In genomic region chr14:77406718-77407117, GRCh38 we compare ENCODE assay signal across 1 cellular context.
TF ChIP-seq lines count a peak whose summit lies in the region.

No MANE protein-coding gene starts in this region.

TF ChIP-seq in GM23338, 12 proteins besides CTCF, POLR2A, EP300 and RAD21:
- TF ChIP-seq POLR2AphosphoS5 (IDR thresholded peaks at IDR 0.05; ENCODE audit: low read depth) (no peak), ZNF462 (CRISPR knock-in tag; IDR thresholded peaks at IDR 0.05) (no peak)
